ENCODE assay signal across 20 cellular contexts in the genomic region with DNA sequence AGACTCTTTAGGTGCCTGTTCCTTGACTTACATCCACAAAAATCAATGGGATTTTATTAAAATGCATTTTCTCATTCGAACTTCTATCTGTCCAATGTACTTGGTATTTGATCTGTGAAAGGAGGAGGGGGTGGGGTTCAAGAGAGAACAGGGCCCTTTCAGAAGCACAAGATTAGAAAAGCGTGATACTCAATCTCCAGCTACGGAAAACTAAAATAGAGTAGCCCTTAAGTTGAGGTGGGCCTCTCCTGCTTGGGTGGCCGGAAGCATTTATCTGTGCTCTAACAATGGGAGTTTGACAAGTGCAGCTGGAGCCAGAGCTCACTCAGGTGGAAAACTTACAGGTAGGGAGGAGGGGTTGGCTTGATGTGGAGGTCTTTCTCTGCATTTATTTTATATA. TPM values are rescaled to one million over a fixed set of nuclear protein-coding genes. Genes with fewer than 3 reads are reported as not detected.
DNase-seq lines count a peak whose midpoint lies in the region; ATAC-seq, FAIRE-seq and TF ChIP-seq lines count a peak whose summit lies in the region.
"Had no signal": no experiment of that assay in that cellular context is flagged by ENCODE, and none has a peak within 500 bp of the region (broad histone marks: within the 10 kb centered on the region; RNA-seq: fewer than 3 reads in every experiment).

No MANE protein-coding gene starts in this region.

- H3K79me2 ChIP-seq in H1 (ENCODE audit: control insufficient read depth in 1 of 2, insufficient read depth in 2 of 2, low read length in 2 of 2) (no peaks in the 10 kb centered on the region), GM23248 (ENCODE audit: insufficient read depth) (no peaks in the 10 kb centered on the region)

- no peak overlapping the region for H2BK20ac ChIP-seq in H1 (ENCODE audit: low read length)

- H4K20me1 ChIP-seq in H1 (replicated peaks in 1 of 2; ENCODE audit: control insufficient read depth in 1 of 2, insufficient read depth in 2 of 2, low read length in 2 of 2) (peaks cover 2 to 6% of the 10 kb centered on the region in 2 experiments), GM23248 (ENCODE audit: insufficient read depth) (no peaks in the 10 kb centered on the region)

- no peak for TF ChIP-seq RAD21 in H1 (IDR thresholded peaks at IDR 0.05 in 1 of 2, conservative IDR thresholded peaks at IDR 0.05 in 1 of 2; ENCODE audit: low read depth in 2 of 2, low read length in 2 of 2)

- H2BK15ac ChIP-seq in H1 (ENCODE audit: low read length): no peak overlapping the region

- H4K8ac ChIP-seq in H1 (ENCODE audit: extremely low read depth, insufficient read depth, low read length): no peak overlapping the region; the same call in 1 of the 2 replicates

- no peak overlapping the region for H3K18ac ChIP-seq in H1 (ENCODE audit: extremely low read depth, low read length)

- no peaks in the 10 kb centered on the region for H3K9me2 ChIP-seq in GM23248 (ENCODE audit: insufficient read depth)

- no peaks in the 10 kb centered on the region for H3K9me3 ChIP-seq in heart left ventricle
- H3K9me3 ChIP-seq in H1 (ENCODE audit: insufficient read depth in 2 of 2, low read depth in 1 of 2, low read length in 1 of 2): no peaks in the 10 kb centered on the region
- no peaks in the 10 kb centered on the region for H3K9me3 ChIP-seq in lower lobe of right lung
- H3K9me3 ChIP-seq in upper lobe of right lung: no peaks in the 10 kb centered on the region
- no peaks in the 10 kb centered on the region for H3K9me3 ChIP-seq in GM23248 (ENCODE audit: low read depth)
- H3K9me3 ChIP-seq: testis had no signal

- H3K4ac ChIP-seq in H1 (replicated peaks; ENCODE audit: insufficient read length, low read depth, low read length): no peak overlapping the region

- ATAC-seq in heart left ventricle: no peak
- ATAC-seq in left cardiac atrium: no peak
- no peak for ATAC-seq in lower lobe of right lung
- no peak for ATAC-seq in upper lobe of right lung
- ATAC-seq in HG03457 (IDR thresholded peaks at IDR 0.05; ENCODE audit: unreplicated experiment): no peak
- ATAC-seq: HCT116 had no signal

- H2AFZ ChIP-seq in H1 (ENCODE audit: low read length): no peak overlapping the region
- H2AFZ ChIP-seq in GM23248: no peak overlapping the region

- peaks cover 0 to 46% (median 0%) of the 10 kb centered on the region in 9 donors for H3K27me3 ChIP-seq in heart left ventricle
- H3K27me3 ChIP-seq in H1 (replicated peaks in 1 of 4; ENCODE audit: control insufficient read depth in 3 of 4, extremely low read depth in 1 of 4, insufficient read depth in 3 of 4, low read length in 3 of 4): peaks cover 35 to 74% (median 60%) of the 10 kb centered on the region in 4 experiments
- peaks cover 10% of the 10 kb centered on the region for H3K27me3 ChIP-seq in lower lobe of right lung (ENCODE audit: low read depth)
- H3K27me3 ChIP-seq in upper lobe of right lung: peaks cover 12% of the 10 kb centered on the region
- peaks cover 42% of the 10 kb centered on the region for H3K27me3 ChIP-seq in GM23248 (replicated peaks; ENCODE audit: insufficient read depth)
- H3K27me3 ChIP-seq: testis had no signal

- no peak overlapping the region for H3K56ac ChIP-seq in H1 (replicated peaks; ENCODE audit: insufficient read length, low read depth, low read length)

- H3K36me3 ChIP-seq in heart left ventricle (no peaks in the 10 kb centered on the region), H1 (ENCODE audit: control insufficient read depth in 2 of 4, insufficient read depth in 4 of 4, low read length in 3 of 4) (no peaks in the 10 kb centered on the region), lower lobe of right lung (no peaks in the 10 kb centered on the region), upper lobe of right lung (no peaks in the 10 kb centered on the region), GM23248 (ENCODE audit: low read depth) (no peaks in the 10 kb centered on the region)

- H3K27ac ChIP-seq in heart left ventricle (peak overlapping the region in 7 of 12 donors; percentile 12 to 76 (median 54)), H1 (ENCODE audit: low read depth, low read length) (no peak overlapping the region), lower lobe of right lung (no peak overlapping the region), upper lobe of right lung (no peak overlapping the region), GM23248 (no peak overlapping the region)
- H3K27ac ChIP-seq: foreskin keratinocyte, testis had no signal

- peak overlapping the region; percentile 18 to 60 (median 50) for H3K4me3 ChIP-seq in heart left ventricle
- H3K4me3 ChIP-seq in H1 (ENCODE audit: extremely low read depth in 1 of 4, insufficient read depth in 2 of 4, low read depth in 3 of 4, low read length in 4 of 4): peak overlapping the region; percentile 1 to 52 (median 21); a peak in 5 of 8 replicates
- H3K4me3 ChIP-seq in lower lobe of right lung: peak overlapping the region; percentile 47
- H3K4me3 ChIP-seq in upper lobe of right lung: peak overlapping the region; percentile 42
- H3K4me3 ChIP-seq in GM23248: no peak overlapping the region
- H3K4me3 ChIP-seq: K562 had no signal

- H2BK5ac ChIP-seq in H1 (ENCODE audit: low read depth, low read length): no peak overlapping the region

- H3K4me2 ChIP-seq in H1 (ENCODE audit: insufficient read depth in 1 of 2, low read depth in 2 of 2, low read length in 2 of 2) (peak overlapping the region; percentile 62 to 70), GM23248 (ENCODE audit: unreplicated experiment) (no peak overlapping the region)

- CTCF ChIA-PET in H1 (lab: Charles Lee; ENCODE audit: partially characterized antibody): interaction anchor here (1.1 to 1.6 kb wide), 2 partner anchors 10 to 147 kb away, joined by 3 to 4 read pairs; no protein-coding TSS in a partner anchor

- H3K9ac ChIP-seq in H1 (replicated peaks in 1 of 4; ENCODE audit: extremely low read depth in 1 of 4, low read depth in 3 of 4, low read length in 3 of 4): no peak overlapping the region
- H3K9ac ChIP-seq in GM23248: no peak overlapping the region

- H3K23me2 ChIP-seq in H1 (ENCODE audit: low read depth, low read length): no peaks in the 10 kb centered on the region; the same call in 1 of the 2 replicates

- no peak for TF ChIP-seq EP300 in H1 (IDR thresholded peaks at IDR 0.05; ENCODE audit: borderline replicate concordance in 1 of 2, low read depth in 2 of 2, low read length in 2 of 2)

- WGBS in heart left ventricle, 4 donors: 37 to 55% (median 53%) methylated on average over 4 of the region's 4 CpGs
- WGBS in H1 (ENCODE audit: extremely low coverage in 1 of 2, insufficient coverage in 1 of 2, insufficient read length in 1 of 2, insufficient replicate concordance in 2 of 2, low coverage in 1 of 2, low lambda C conversion rate in 2 of 2, missing lambda C conversion rate in 1 of 2), 2 experiments: 37% methylated on average over 4 of the region's 4 CpGs; no CpG with 5 or more reads in 1 of the 2 experiments
- WGBS in GM23248 (ENCODE audit: low coverage in 1 of 2, low lambda C conversion rate in 2 of 2, missing lambda C conversion rate in 2 of 2), 2 experiments: 66 to 72% methylated on average over 4 of the region's 4 CpGs

- no peak overlapping the region for H4K5ac ChIP-seq in H1 (ENCODE audit: insufficient read length, low read depth, low read length)

- POLR2A ChIA-PET in H1 (lab: Charles Lee; ENCODE audit: partially characterized antibody): interaction anchor here (0.6 to 1.8 kb wide), 2 partner anchors 9 to 159 kb away, joined by 3 to 5 read pairs; no protein-coding TSS in a partner anchor

- FAIRE-seq in H1 (lab: Jason Lieb, UNC): no peak
- FAIRE-seq: K562 had no signal

- no peak overlapping the region for H3K23ac ChIP-seq in H1 (ENCODE audit: insufficient read length)

- H2AK5ac ChIP-seq in H1 (ENCODE audit: low read depth, low read length): no peak overlapping the region

- TF ChIP-seq CTCF in heart left ventricle (IDR thresholded peaks at IDR 0.05) (no peak), H1 (IDR thresholded peaks at IDR 0.05; ENCODE audit: control extremely low read depth in 1 of 3, insufficient read depth in 1 of 3, low read depth in 1 of 3, low read length in 3 of 3) (no peak), lower lobe of right lung (IDR thresholded peaks at IDR 0.05) (no peak), upper lobe of right lung (IDR thresholded peaks at IDR 0.05) (no peak)

- no peak overlapping the region for H4K91ac ChIP-seq in H1 (replicated peaks; ENCODE audit: insufficient read length, low read length)

- H3K79me1 ChIP-seq in H1 (ENCODE audit: low read depth, low read length): no peaks in the 10 kb centered on the region

- intact Hi-C loops in heart left ventricle (cut with DNase I): loop anchor here in 2 of 10 donors (5.0 kb wide), 2 partner anchors 42 to 47 kb away; no protein-coding TSS in a partner anchor
- intact Hi-C loops in left cardiac atrium (cut with DNase I): no loop called here
- intact Hi-C loops in lower lobe of right lung (cut with DNase I): no loop called here
- intact Hi-C loops in upper lobe of right lung (cut with DNase I): no loop called here

- no peak overlapping the region for H3K14ac ChIP-seq in H1 (ENCODE audit: insufficient read length)

- no peak for DNase-seq in heart left ventricle
- DNase-seq in left cardiac atrium: no peak
- DNase-seq in H1 (ENCODE audit: low read depth in 1 of 2, low spot score in 2 of 2): no peak
- DNase-seq in lower lobe of right lung: no peak
- DNase-seq in upper lobe of right lung: no peak
- DNase-seq in NCI-H526 treated with DMSO at 0.1 percent for 48 hours (lab: John Stamatoyannopoulos, UW): no peak
- no peak for DNase-seq in GM23248
- DNase-seq: activated gamma-delta T cell; effector CD4-positive, alpha-beta T cell; EL; NCI-H1436 treated with DMSO at 0.1 percent for 48 hours had no signal

- no peak overlapping the region for H2BK12ac ChIP-seq in H1 (ENCODE audit: low read depth, low read length)

- H3F3A ChIP-seq in GM23248 (ENCODE audit: insufficient read depth): no peaks in the 10 kb centered on the region

- in situ Hi-C loops in GM23248 (cut with MboI): no loop called here

- H2BK120ac ChIP-seq in H1 (replicated peaks; ENCODE audit: low read depth, low read length): no peak overlapping the region

- TF ChIP-seq POLR2A in heart left ventricle (IDR thresholded peaks at IDR 0.05): no peak
- no peak for TF ChIP-seq POLR2A in H1 (IDR thresholded peaks at IDR 0.05; ENCODE audit: control extremely low read depth in 1 of 2, low read depth in 2 of 2, low read length in 2 of 2)

- peaks cover 0 to 26% (median 9%) of the 10 kb centered on the region in 12 donors for H3K4me1 ChIP-seq in heart left ventricle
- peaks cover 10 to 19% (median 14%) of the 10 kb centered on the region in 4 experiments; a peak in 6 of 7 replicates for H3K4me1 ChIP-seq in H1 (replicated peaks in 1 of 4; ENCODE audit: control insufficient read depth in 3 of 4, insufficient read depth in 4 of 4, low read length in 3 of 4)
- peaks cover 19% of the 10 kb centered on the region for H3K4me1 ChIP-seq in lower lobe of right lung
- H3K4me1 ChIP-seq in upper lobe of right lung: peaks cover 10% of the 10 kb centered on the region
- H3K4me1 ChIP-seq in GM23248 (ENCODE audit: insufficient read depth): no peaks in the 10 kb centered on the region
- H3K4me1 ChIP-seq: foreskin keratinocyte had no signal

RNA-seq across cellular contexts. Expression of a gene that starts 0.5 kb away (rescaled TPM):
- total RNA-seq in heart left ventricle (10 to 100 TPM in 1 of 9 donors, 1 to 10 TPM in 8; 1.1 to 11.4 (median 2.6) TPM), left cardiac atrium (1 to 10 TPM; 2.4 to 5.3 TPM), lower lobe of right lung (8.4 TPM), upper lobe of right lung (9.1 TPM)
- polyA plus RNA-seq in heart left ventricle (1 to 10 TPM in 1 of 2 donors, under 1 TPM in 1; 0.91 to 1.4 TPM), H1 (2011; rRNA removed) (not detected in 2 replicates), GM23248 (2016; fragmentation: Nextera tagmentation; extraction: Ambion mirVana) (0.09 TPM in 1 of 2 replicates, not detected in the other)
- total RNA-seq in H1 (2021; fragmentation: NEBNext Ultra II Directional; extraction: Animal tissue kit (Norgen Biotek cat#: 25700)): not detected in 2 replicates
- polyA plus RNA-seq in H1 (2011; cell fraction: cytosol; rRNA removed): not detected
- not detected for polyA plus RNA-seq in H1 (2011; cell fraction: nucleus; rRNA removed)
- polyA plus RNA-seq in H1 (2012, experiment 1 of 2): not detected in 4 replicates
- not detected for polyA plus RNA-seq in H1 (2012, experiment 2 of 2)
- not detected for polyA plus RNA-seq in H1 (2013, experiment 1 of 2)
- polyA plus RNA-seq in H1 (2013, experiment 2 of 2): not detected
- not detected in 2 replicates for polyA minus RNA-seq in H1 (2011; rRNA and poly(A)+ RNA removed)
- not detected for polyA minus RNA-seq in H1 (2011; cell fraction: cytosol; rRNA and poly(A)+ RNA removed)
- polyA minus RNA-seq in H1 (2011; cell fraction: nucleus; rRNA and poly(A)+ RNA removed): not detected
- total RNA-seq in GM23248 (2014; rRNA removed; shearing (Covaris generic)): not detected in 2 replicates
- total RNA-seq: foreskin keratinocyte, K562, kidney epithelial cell, T-cell, WTC11 had no signal
- polyA plus RNA-seq: AG04450, foreskin keratinocyte, K562 had no signal

Comparison
In these comparisons a context has a peak if more than half of its experiments do, and no peak if none do; other contexts are left out.
1. H3K27ac ChIP-seq: peak in heart left ventricle (7 of 12); none in H1 (single experiment), lower lobe of right lung (single experiment), upper lobe of right lung (single experiment) and GM23248 (single experiment).